Comparison of ENCODE assay signal across 10 cellular contexts in the genomic region with DNA sequence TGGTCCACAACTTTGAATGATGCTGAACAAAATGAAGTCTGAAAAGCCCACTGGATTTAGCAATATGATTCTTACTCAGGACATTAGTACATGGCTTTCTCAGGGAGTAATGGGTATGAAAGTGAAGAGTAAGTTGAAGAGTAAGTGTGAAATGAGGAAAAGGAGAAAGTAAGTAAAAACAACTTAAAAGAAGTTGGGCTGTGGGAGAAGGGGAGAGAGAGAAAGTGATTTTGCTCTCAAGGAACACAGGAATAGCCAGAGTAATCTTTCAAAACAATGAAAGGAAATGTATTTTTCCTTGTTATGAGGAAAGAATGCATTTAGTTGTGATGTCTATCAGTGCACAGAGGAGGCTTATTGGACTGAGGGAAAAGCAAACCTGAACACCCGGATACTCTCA. TPM values are rescaled to one million over a fixed set of nuclear protein-coding genes. Genes with fewer than 3 reads are reported as not detected.
"Had no signal": no experiment of that assay in that cellular context is flagged by ENCODE, and none has a peak within 500 bp of the region (broad histone marks: within the 10 kb centered on the region; RNA-seq: fewer than 3 reads in every experiment).

No MANE protein-coding gene starts in this region.

- H3K36me3 ChIP-seq: HAP-1 had no signal

- H3K4me3 ChIP-seq: GM23248, GM23338, HAP-1 had no signal

- FAIRE-seq: H1, H54 had no signal

- H3K27ac ChIP-seq: GM23248 had no signal

- H3K9ac ChIP-seq: GM23248 had no signal

- DNase-seq: GM23248, GOT3, H7, H9, HCEC 1CT, HFFc6 had no signal

- H3K4me2 ChIP-seq: GM23338 had no signal

- H3K9me3 ChIP-seq: HAP-1 had no signal

- H2AFZ ChIP-seq: GM23248 had no signal

RNA-seq across cellular contexts. Expression of gene NKAIN2, which starts 39.8 kb away (rescaled TPM):
- total RNA-seq: GM23248, HFFc6 had no signal
- polyA plus RNA-seq: GM23248 had no signal
